In genomic region chr2:43707255-43707654, GRCh38 we compare ENCODE assay signal across 13 cellular contexts. TPM values are rescaled to one million over a fixed set of nuclear protein-coding genes. Genes with fewer than 3 reads are reported as not detected.
DNase-seq lines count a peak whose midpoint lies in the region; ATAC-seq and TF ChIP-seq lines count a peak whose summit lies in the region.
"Had no signal": no experiment of that assay in that cellular context is flagged by ENCODE, and none has a peak within 500 bp of the region (broad histone marks: within the 10 kb centered on the region; RNA-seq: fewer than 3 reads in every experiment).

No MANE protein-coding gene starts in this region.

- H3K4me2 ChIP-seq in HCT116 (ENCODE audit: low read length): 0 out of 2 replicates have a peak overlapping the region, but pooled peaks have one; percentile 1

- no peak overlapping the region for H2AFZ ChIP-seq in HCT116 (ENCODE audit: low read depth, low read length, poor library complexity, severe bottlenecking)

- no peak overlapping the region for H3K27ac Mint-ChIP-seq in T-helper 2 cell treated with Interferon-gamma antibody and Interleukin-4, amounts not matched to agents 5 μg/mL and 100 μg/mL, for 36 hours
- H3K27ac Mint-ChIP-seq: nephron progenitor cell; T-helper 1 cell treated with Interleukin-12 subunit alpha and Interleukin-12 subunit beta and Interleukin-4 antibody, amounts not matched to agents 30 μg/mL and 1 μg/mL, for 36 hours had no signal

- DNase-seq in HCT116 (ENCODE audit: low read depth, low spot score) (no peak), amniotic stem cell (lab: John Stamatoyannopoulos, UW) (peak; percentile 6), inferior parietal cortex (ENCODE audit: extremely low spot score) (peak; percentile 29), thyroid gland (peak; percentile 3 to 5), NCI-H1436 treated with DMSO at 0.1 percent for 48 hours (lab: John Stamatoyannopoulos, UW) (no peak)
- DNase-seq in T-helper 2 cell treated with Interferon-gamma antibody and Interleukin-4, amounts not matched to agents 5 μg/mL and 100 μg/mL, for 36 hours (ENCODE audit: low spot score): no peak
- no peak for DNase-seq in stimulated activated CD4-positive, alpha-beta T cell treated with anti-CD3 and anti-CD28 coated beads, Interleukin-15, amount 100 ng/mL, for 24 hours
- DNase-seq: activated effector memory CD4-positive, alpha-beta T cell treated with anti-CD3 and anti-CD28 coated beads, Interleukin-2, amount 50 U/mL, for 16 hours; NCI-H2107; nephron progenitor cell had no signal

- H3K36me3 ChIP-seq in HCT116 (ENCODE audit: control insufficient read depth in 1 of 2, insufficient read depth in 2 of 2, low read length in 2 of 2) (no peaks in the 10 kb centered on the region), thyroid gland (no peaks in the 10 kb centered on the region)

- TF ChIP-seq POLR2A in HCT116 (IDR thresholded peaks at IDR 0.05; ENCODE audit: borderline replicate concordance, extremely low read depth, insufficient read depth, insufficient read length) (no peak), thyroid gland (IDR thresholded peaks at IDR 0.05) (no peak)

- POLR2A ChIA-PET in HCT116 (lab: Charles Lee): no interaction called here

- WGBS in thyroid gland, 2 donors: 71 to 72% methylated on average over 7 of the region's 7 CpGs

- H3K4me1 Mint-ChIP-seq in T-helper 2 cell treated with Interferon-gamma antibody and Interleukin-4, amounts not matched to agents 5 μg/mL and 100 μg/mL, for 36 hours (ENCODE audit: low read depth): no peaks in the 10 kb centered on the region
- H3K4me1 Mint-ChIP-seq: nephron progenitor cell had no signal

- no peak overlapping the region for H3K9ac ChIP-seq in HCT116 (ENCODE audit: low read length)

- BruUV-seq in HCT116 (replicated peaks; lab: Mats Ljungman, UMichigan): no TSS peak

- no peaks in the 10 kb centered on the region for H3K9me2 ChIP-seq in HCT116 (ENCODE audit: insufficient read depth)

- H3K4me3 ChIP-seq in HCT116 (replicated peaks in 1 of 2; ENCODE audit: low read depth in 1 of 2, low read length in 2 of 2) (no peak overlapping the region), thyroid gland (replicated peaks in 1 of 3) (no peak overlapping the region)

- no peaks in the 10 kb centered on the region for H3K27me3 Mint-ChIP-seq in T-helper 2 cell treated with Interferon-gamma antibody and Interleukin-4, amounts not matched to agents 5 μg/mL and 100 μg/mL, for 36 hours (ENCODE audit: low read depth)

- no peaks in the 10 kb centered on the region for H3K9me3 ChIP-seq in HCT116 (ENCODE audit: control insufficient read depth in 1 of 2, insufficient read depth in 1 of 2, low read depth in 1 of 2, low read length in 2 of 2)
- no peaks in the 10 kb centered on the region for H3K9me3 ChIP-seq in thyroid gland

- 0 out of 2 replicates have a peak, but pooled peaks have one; percentile 42 for ATAC-seq in HCT116
- no peak for ATAC-seq in GM18511 (IDR thresholded peaks at IDR 0.05; ENCODE audit: unreplicated experiment)
- ATAC-seq: esophagus mucosa had no signal

- no peak overlapping the region for H3K4me3 Mint-ChIP-seq in T-helper 2 cell treated with Interferon-gamma antibody and Interleukin-4, amounts not matched to agents 5 μg/mL and 100 μg/mL, for 36 hours
- H3K4me3 Mint-ChIP-seq: nephron progenitor cell; T-helper 1 cell treated with Interleukin-12 subunit alpha and Interleukin-12 subunit beta and Interleukin-4 antibody, amounts not matched to agents 30 μg/mL and 1 μg/mL, for 36 hours had no signal

- no peak for TF ChIP-seq RAD21 in HCT116 (IDR thresholded peaks at IDR 0.05; ENCODE audit: low read depth)

- intact Hi-C loops in HCT116 (cut with micrococcal nuclease) (no loop called here), thyroid gland (cut with DNase I) (no loop called here)

- no peaks in the 10 kb centered on the region for H3K27me3 ChIP-seq in HCT116 (ENCODE audit: insufficient read depth, low read length)
- H3K27me3 ChIP-seq in thyroid gland: no peaks in the 10 kb centered on the region

- no peaks in the 10 kb centered on the region for H3K36me3 Mint-ChIP-seq in T-helper 2 cell treated with Interferon-gamma antibody and Interleukin-4, amounts not matched to agents 5 μg/mL and 100 μg/mL, for 36 hours (ENCODE audit: low read depth)

- H4K20me1 ChIP-seq in HCT116 (ENCODE audit: insufficient read depth): no peaks in the 10 kb centered on the region

- no peaks in the 10 kb centered on the region for H3K79me2 ChIP-seq in HCT116 (ENCODE audit: insufficient read depth, low read length)

- TF ChIP-seq CTCF in HCT116 (IDR thresholded peaks at IDR 0.05 in 2 of 3, conservative IDR thresholded peaks at IDR 0.05 in 1 of 3; ENCODE audit: borderline replicate concordance in 1 of 3, insufficient read depth in 1 of 3, low read depth in 2 of 3, low read length in 2 of 3): no peak
- no peak for TF ChIP-seq CTCF in thyroid gland (IDR thresholded peaks at IDR 0.05)

- H3K9me3 Mint-ChIP-seq in T-helper 2 cell treated with Interferon-gamma antibody and Interleukin-4, amounts not matched to agents 5 μg/mL and 100 μg/mL, for 36 hours: no peaks in the 10 kb centered on the region
- H3K9me3 Mint-ChIP-seq: nephron progenitor cell; T-helper 1 cell treated with Interleukin-12 subunit alpha and Interleukin-12 subunit beta and Interleukin-4 antibody, amounts not matched to agents 30 μg/mL and 1 μg/mL, for 36 hours had no signal

- H3K4me1 ChIP-seq in HCT116 (ENCODE audit: control insufficient read depth in 1 of 2, insufficient read depth in 2 of 2, low read length in 2 of 2) (peaks cover 0 to 7% of the 10 kb centered on the region in 2 experiments; a peak in 2 of 4 replicates), thyroid gland (no peaks in the 10 kb centered on the region)

- H3K27ac ChIP-seq in HCT116 (ENCODE audit: low read depth, low read length): no peak overlapping the region
- no peak overlapping the region for H3K27ac ChIP-seq in thyroid gland

- CTCF ChIA-PET in HCT116 (lab: Charles Lee): no interaction called here

- RAD21 ChIA-PET in HCT116 (lab: Charles Lee; ENCODE audit: low non-redundant PET in 1 of 2, low total read pairs in 2 of 2, uncharacterized antibody in 2 of 2, unreplicated experiment in 2 of 2): no interaction called here

TF ChIP-seq in HCT116, 20 proteins besides CTCF, POLR2A, EP300 and RAD21:
- TF ChIP-seq JUND (IDR thresholded peaks at IDR 0.05) (no peak), SIN3A (IDR thresholded peaks at IDR 0.05; ENCODE audit: low read depth) (no peak), EZH2 (IDR thresholded peaks at IDR 0.05) (no peak), ZBTB33 (IDR thresholded peaks at IDR 0.05; ENCODE audit: extremely low read depth, insufficient replicate concordance, low read length) (no peak)

RNA-seq across cellular contexts. Expression of gene C1GALT1C1L, which starts 31.0 kb away (rescaled TPM):
- total RNA-seq in HCT116 (2021; ENCODE audit: unreplicated experiment) (0.20 TPM), thyroid gland (1 to 10 TPM in 2 of 4 donors, under 1 TPM in 1, not detected in 1; 0.68 to 1.8 (median 1.1) TPM)
- 0.21 and 0.36 TPM in 2 replicates for polyA plus RNA-seq in HCT116 (2012)

Comparison
In these comparisons a context has a peak if more than half of its experiments do, and no peak if none do; other contexts are left out.
1. DNase-seq: peak in amniotic stem cell (single experiment), inferior parietal cortex (single experiment) and thyroid gland (2 of 2); none in HCT116 (single experiment), NCI-H1436 treated with DMSO at 0.1 percent for 48 hours (single experiment), T-helper 2 cell treated with Interferon-gamma antibody and Interleukin-4, amounts not matched to agents 5 μg/mL and 100 μg/mL, for 36 hours (single experiment) and stimulated activated CD4-positive, alpha-beta T cell treated with anti-CD3 and anti-CD28 coated beads, Interleukin-15, amount 100 ng/mL, for 24 hours (single experiment).